7 cellular contexts compared by ENCODE assay signal in the genomic region with DNA sequence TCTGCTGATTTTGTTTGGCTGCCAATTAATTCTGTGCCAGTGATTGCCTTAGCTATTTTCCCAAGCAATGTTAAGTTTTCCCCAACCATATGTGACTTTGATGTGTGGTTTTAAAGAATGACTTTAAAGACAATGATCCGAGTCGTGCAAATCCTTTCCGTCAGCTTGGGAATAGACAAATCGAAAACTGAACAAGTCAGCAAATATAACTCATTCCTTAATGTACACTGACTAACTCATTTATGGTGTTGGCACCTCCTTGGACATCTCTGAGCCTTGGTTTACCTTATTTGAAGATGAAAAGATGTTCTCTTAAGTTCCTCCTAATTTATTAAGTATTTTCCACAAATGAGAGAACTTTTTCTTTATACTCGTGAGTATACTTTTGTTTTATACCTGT.
"Had no signal": no experiment of that assay in that cellular context is flagged by ENCODE, and none has a peak within 500 bp of the region (broad histone marks: within the 10 kb centered on the region; RNA-seq: fewer than 3 reads in every experiment).

No MANE protein-coding gene starts in this region.

- H3K4me3 Mint-ChIP-seq: IgD-negative memory B cell had no signal

- H3K4me2 ChIP-seq: KMS-11 had no signal

- H3K36me3 Mint-ChIP-seq: IgD-negative memory B cell had no signal

- H3K27ac Mint-ChIP-seq: IgD-negative memory B cell had no signal

- H3K27ac ChIP-seq: HL-60, KMS-11 had no signal

- H3K27me3 Mint-ChIP-seq: IgD-negative memory B cell had no signal

- H3K9ac ChIP-seq: KMS-11 had no signal

- DNase-seq: Karpas-422, KBM-7, KG1 had no signal

- FAIRE-seq: HTR-8/SVneo had no signal

- H3K4me1 Mint-ChIP-seq: IgD-negative memory B cell had no signal
